ENCODE assay signal across 9 cellular contexts in genomic region chr6:34424200-34425131, GRCh38. TPM values are rescaled to one million over a fixed set of nuclear protein-coding genes. Genes with fewer than 3 reads are reported as not detected.
DNase-seq lines count a peak whose midpoint lies in the region; ATAC-seq, FAIRE-seq and TF ChIP-seq lines count a peak whose summit lies in the region.
"Had no signal": no experiment of that assay in that cellular context is flagged by ENCODE, and none has a peak within 500 bp of the region (broad histone marks: within the 10 kb centered on the region; RNA-seq: fewer than 3 reads in every experiment).

No MANE protein-coding gene starts in this region.

- TF ChIP-seq POLR2A in A549 (IDR thresholded peaks at IDR 0.05; ENCODE audit: low read length) (no peak), breast epithelium (IDR thresholded peaks at IDR 0.05) (no peak)

- peak overlapping the region; percentile 100 for H3K27ac Mint-ChIP-seq in mesothelial cell of epicardium

- no peaks in the 10 kb centered on the region for H3K27me3 Mint-ChIP-seq in mesothelial cell of epicardium (ENCODE audit: low read depth)

- H3K4me1 Mint-ChIP-seq in mesothelial cell of epicardium: peaks cover 19% of the 10 kb centered on the region

- H3K36me3 ChIP-seq in HUES6 (ENCODE audit: control insufficient read depth, insufficient read depth, low read length) (peaks cover 59% of the 10 kb centered on the region), breast epithelium (no peaks in the 10 kb centered on the region)

- TF ChIP-seq CTCF in A549 (IDR thresholded peaks at IDR 0.05) (no peak), breast epithelium (IDR thresholded peaks at IDR 0.05) (no peak), mesothelial cell of epicardium (IDR thresholded peaks at IDR 0.05; ENCODE audit: unreplicated experiment) (no peak)

- TF ChIP-seq EP300 in A549 (IDR thresholded peaks at IDR 0.05): no peak

- no peak for TF ChIP-seq RAD21 in A549 (conservative IDR thresholded peaks at IDR 0.05 in 1 of 2, IDR thresholded peaks at IDR 0.05 in 1 of 2)

- no peaks in the 10 kb centered on the region for H3K9me3 Mint-ChIP-seq in mesothelial cell of epicardium

- ATAC-seq in A549: no peak

- H3K9ac ChIP-seq in HUES6 (ENCODE audit: low read length): peak overlapping the region; percentile 99

- no peak for FAIRE-seq in A549 (lab: Jason Lieb, UNC)

- DNase-seq in A549 (ENCODE audit: low read depth in 1 of 2, low spot score in 1 of 2): no peak
- DNase-seq in breast epithelium (ENCODE audit: low spot score in 2 of 2): no peak
- DNase-seq in mesothelial cell of epicardium (ENCODE audit: low spot score in 2 of 2, unreplicated experiment in 2 of 2): no peak
- no peak for DNase-seq in NCI-H2107 treated with DMSO at 0.1 percent for 48 hours (lab: John Stamatoyannopoulos, UW; ENCODE audit: unreplicated experiment)
- no peak for DNase-seq in T-helper 9 cell
- no peak for DNase-seq in GM19240 (ENCODE audit: insufficient read length, low spot score)
- no peak for DNase-seq in NOMO-1 (lab: John Stamatoyannopoulos, UW; ENCODE audit: unreplicated experiment in 2 of 2)
- DNase-seq: NCI-H2171 treated with DMSO at 0.1 percent for 48 hours had no signal

- peaks cover 24% of the 10 kb centered on the region for H3K36me3 Mint-ChIP-seq in mesothelial cell of epicardium

- peak overlapping the region; percentile 97 for H3K4me3 ChIP-seq in A549
- H3K4me3 ChIP-seq in HUES6 (ENCODE audit: low read depth, low read length): peak overlapping the region; percentile 99
- H3K4me3 ChIP-seq in breast epithelium: peak overlapping the region; percentile 59 to 95 (median 79)

- 58% methylated on average over 19 of the region's 19 CpGs for WGBS in A549 (ENCODE audit: missing lambda C conversion rate)

- H3K4me1 ChIP-seq in A549 (peaks cover 30% of the 10 kb centered on the region), HUES6 (ENCODE audit: control insufficient read depth, insufficient read depth, low read length) (0 out of 2 replicates have a peak, but pooled peaks cover 3% of the 10 kb centered on the region), breast epithelium (peaks cover 0 to 9% of the 10 kb centered on the region in 2 donors)

- H3K27me3 ChIP-seq in HUES6 (ENCODE audit: control insufficient read depth, insufficient read depth, low read length): no peaks in the 10 kb centered on the region
- no peaks in the 10 kb centered on the region for H3K27me3 ChIP-seq in breast epithelium

- CTCF ChIA-PET in A549 (lab: Yijun Ruan, JAX): interaction anchor here (0.6 to 2.4 kb wide), 4 partner anchors 9 to 229 kb away, joined by 3 to 13 read pairs (median 4); no protein-coding TSS in a partner anchor

- no peaks in the 10 kb centered on the region for H3K9me3 ChIP-seq in A549
- 0 out of 2 replicates have a peak, but pooled peaks cover under 1% of the 10 kb centered on the region for H3K9me3 ChIP-seq in HUES6 (ENCODE audit: control insufficient read depth, insufficient read depth, low read depth, low read length)
- no peaks in the 10 kb centered on the region for H3K9me3 ChIP-seq in breast epithelium

- H3K4me2 ChIP-seq in A549: peak overlapping the region; percentile 84

- POLR2A ChIA-PET in A549 (lab: Yijun Ruan, JAX): interaction anchor here (0.6 to 0.8 kb wide), 3 partner anchors 175 to 410 kb away, joined by 3 read pairs; partner anchors contain the start of gene HMGA1

- intact Hi-C loops in breast epithelium (cut with DNase I; ENCODE audit: low total_unique reads): no loop called here

- H3K4me3 Mint-ChIP-seq in mesothelial cell of epicardium: peak overlapping the region; percentile 100

- H3K27ac ChIP-seq in A549 (peak overlapping the region; percentile 92 to 94; a peak in 5 of 6 replicates), HUES6 (ENCODE audit: low read depth, low read length) (peak overlapping the region; percentile 97), breast epithelium (peak overlapping the region; percentile 89 to 90)

TF ChIP-seq in A549, 52 proteins besides CTCF, POLR2A, EP300 and RAD21 (continues in another document):
- TF ChIP-seq CHD4 (IDR thresholded peaks at IDR 0.05; ENCODE audit: borderline replicate concordance) (no peak), MAFK (IDR thresholded peaks at IDR 0.05; ENCODE audit: partially characterized antibody) (no peak), ZNF302 (CRISPR knock-in tag; IDR thresholded peaks at IDR 0.05) (no peak), PBX3 (IDR thresholded peaks at IDR 0.05) (no peak), FOSB (CRISPR knock-in tag; IDR thresholded peaks at IDR 0.05) (no peak), RNF2 (IDR thresholded peaks at IDR 0.05; ENCODE audit: borderline replicate concordance, low read depth) (no peak), ATOH8 (CRISPR knock-in tag; IDR thresholded peaks at IDR 0.05; ENCODE audit: low read depth) (no peak), SREBF2 (IDR thresholded peaks at IDR 0.05) (no peak), SMC3 (IDR thresholded peaks at IDR 0.05) (no peak), HES2 (IDR thresholded peaks at IDR 0.05) (no peak), HEYL (CRISPR knock-in tag; IDR thresholded peaks at IDR 0.05) (no peak), REST (IDR thresholded peaks at IDR 0.05) (no peak), NR3C1 (IDR thresholded peaks at IDR 0.05) (no peak), JUNB (IDR thresholded peaks at IDR 0.05) (no peak)

RNA-seq across cellular contexts. Expression of gene RPS10, which starts 1.4 kb away (rescaled TPM):
- polyA plus RNA-seq in A549 (2011; rRNA removed) (1,532 and 2,051 TPM in 2 replicates), A549 (2017; fragmentation: RNase III; extraction: RNeasy Plus Mini Kit Qiagen cat#74134 plus additional on column Dnase treatment) (1,701 to 1,783 TPM (median 1,732 TPM) in 3 replicates)
- polyA plus RNA-seq in A549 (2012; cell fraction: cytosol; rRNA removed): 2,899 and 3,230 TPM in 2 replicates
- 1,476 and 2,150 TPM in 2 replicates for polyA plus RNA-seq in A549 (2012; cell fraction: nucleus; rRNA removed)
- 799 and 1,098 TPM in 2 replicates for polyA minus RNA-seq in A549 (2011; rRNA and poly(A)+ RNA removed)
- total RNA-seq in breast epithelium (1,000 to 10,000 TPM; 2,573 to 5,786 (median 4,399) TPM), mesothelial cell of epicardium (1,317 to 1,425 TPM (median 1,369 TPM) in 3 replicates)

RNA-seq across cellular contexts. Expression of gene NUDT3, which starts 32.0 kb away (rescaled TPM):
- polyA plus RNA-seq in A549 (2011; rRNA removed): 12.9 and 13.4 TPM in 2 replicates
- polyA plus RNA-seq in A549 (2012; cell fraction: cytosol; rRNA removed): 4.4 and 5.2 TPM in 2 replicates
- 3.1 and 4.6 TPM in 2 replicates for polyA plus RNA-seq in A549 (2012; cell fraction: nucleus; rRNA removed)
- polyA plus RNA-seq in A549 (2017; fragmentation: RNase III; extraction: RNeasy Plus Mini Kit Qiagen cat#74134 plus additional on column Dnase treatment): 5.2 to 5.6 TPM (median 5.5 TPM) in 3 replicates
- 10.5 and 11.1 TPM in 2 replicates for polyA minus RNA-seq in A549 (2011; rRNA and poly(A)+ RNA removed)
- 10 to 100 TPM; 28.7 to 33.8 (median 29.0) TPM for total RNA-seq in breast epithelium
- total RNA-seq in mesothelial cell of epicardium: 32.7 to 33.3 TPM (median 33.2 TPM) in 3 replicates

RNA-seq across cellular contexts. Expression of gene PACSIN1, which starts 41.4 kb away (rescaled TPM):
- 0.30 and 0.33 TPM in 2 replicates for polyA plus RNA-seq in A549 (2011; rRNA removed)
- 0.10 and 0.11 TPM in 2 replicates for polyA plus RNA-seq in A549 (2012; cell fraction: cytosol; rRNA removed)
- polyA plus RNA-seq in A549 (2012; cell fraction: nucleus; rRNA removed): 0.13 and 0.23 TPM in 2 replicates
- 0.12 to 0.14 TPM (median 0.12 TPM) in 3 replicates for polyA plus RNA-seq in A549 (2017; fragmentation: RNase III; extraction: RNeasy Plus Mini Kit Qiagen cat#74134 plus additional on column Dnase treatment)
- polyA minus RNA-seq in A549 (2011; rRNA and poly(A)+ RNA removed): 0.24 and 0.25 TPM in 2 replicates
- total RNA-seq in breast epithelium: under 1 TPM in 2 of 3 donors, not detected in 1; 0.29 to 0.33 TPM
- 3.3 to 4.5 TPM (median 3.6 TPM) in 3 replicates for total RNA-seq in mesothelial cell of epicardium
